Comparison of ENCODE assay signal across 17 cellular contexts in the genomic region with DNA sequence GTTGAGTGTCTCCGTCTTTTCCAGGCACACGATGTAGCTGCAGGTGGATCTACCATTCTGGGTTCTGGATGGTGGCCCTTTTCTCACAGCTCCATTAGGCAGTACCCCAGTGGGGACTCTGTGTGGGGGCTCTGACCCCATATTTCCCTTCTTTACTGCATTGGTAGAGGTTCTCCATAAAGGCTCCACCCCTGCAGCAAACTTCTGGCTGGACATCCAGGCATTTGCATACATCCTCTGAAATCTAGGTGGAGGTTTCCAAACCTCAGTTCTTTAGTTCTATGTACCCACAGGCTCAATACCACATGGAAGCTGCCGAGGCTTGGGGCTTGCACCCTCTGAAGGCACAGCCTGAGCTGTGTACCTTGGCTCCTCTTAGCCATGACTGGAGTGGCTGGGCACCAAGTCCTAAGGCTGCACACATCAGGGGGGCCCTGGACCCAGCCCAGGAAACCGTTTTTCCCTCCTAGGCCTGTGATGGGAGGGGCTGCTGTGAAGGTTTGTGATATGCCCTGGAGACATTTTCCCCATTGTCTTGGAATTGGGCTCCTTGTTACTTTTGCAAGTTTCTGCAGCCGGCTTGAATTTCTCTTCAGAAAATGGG. TPM values are rescaled to one million over a fixed set of nuclear protein-coding genes. Genes with fewer than 3 reads are reported as not detected.
DNase-seq lines count a peak whose midpoint lies in the region; ATAC-seq and TF ChIP-seq lines count a peak whose summit lies in the region.
"Had no signal": no experiment of that assay in that cellular context is flagged by ENCODE, and none has a peak within 500 bp of the region (broad histone marks: within the 10 kb centered on the region; RNA-seq: fewer than 3 reads in every experiment).

No MANE protein-coding gene starts in this region.

- intact Hi-C loops in Right ventricle myocardium inferior (cut with DNase I): no loop called here

- TF ChIP-seq CTCF in right atrium auricular region (IDR thresholded peaks at IDR 0.05): no peak
- no peak for TF ChIP-seq CTCF in RWPE1 (conservative IDR thresholded peaks at IDR 0.05; ENCODE audit: low read depth)

- POLR2A ChIA-PET in RWPE1 (lab: Yijun Ruan, JAX; ENCODE audit: low non-redundant PET): no interaction called here

- DNase-seq in Right ventricle myocardium inferior (ENCODE audit: missing footprints) (no peak), right atrium auricular region (ENCODE audit: low spot score) (no peak), RWPE1 (ENCODE audit: low spot score) (no peak), ureter (ENCODE audit: low spot score) (no peak)
- DNase-seq in effector memory CD8-positive, alpha-beta T cell: no peak
- no peak for DNase-seq in stimulated activated effector memory CD8-positive, alpha-beta T cell treated with anti-CD3 and anti-CD28 coated beads, Interleukin-12 subunit alpha, Interleukin-12 subunit beta, amount 100 ng/mL, for 72 hours (ENCODE audit: low spot score in 2 of 2)
- DNase-seq: activated T-cell treated with anti-CD3 and anti-CD28 coated beads for 4 hours; IMR-90; left cardiac atrium; MV-4-11; NCI-H748 treated with DMSO at 0.1 percent for 48 hours; pancreas; small intestine; stimulated activated naive CD4-positive, alpha-beta T cell had no signal

- H3K36me3 ChIP-seq in right atrium auricular region: no peaks in the 10 kb centered on the region
- H3K36me3 ChIP-seq: pancreas had no signal

- peaks cover 0 to 19% of the 10 kb centered on the region in 2 donors for H3K4me1 ChIP-seq in right atrium auricular region
- H3K4me1 ChIP-seq: pancreas had no signal

- H3K4me3 ChIP-seq in right atrium auricular region: no peak overlapping the region
- H3K4me3 ChIP-seq: coronary artery, pancreas had no signal

- H3K9me3 Mint-ChIP-seq in effector memory CD8-positive, alpha-beta T cell: no peaks in the 10 kb centered on the region
- peaks cover 6% of the 10 kb centered on the region for H3K9me3 Mint-ChIP-seq in stimulated activated effector memory CD8-positive, alpha-beta T cell treated with anti-CD3 and anti-CD28 coated beads, Interleukin-12 subunit alpha, Interleukin-12 subunit beta, amount 100 ng/mL, for 72 hours

- peak overlapping the region in 1 of 2 donors; percentile 44 for H3K4me3 Mint-ChIP-seq in effector memory CD8-positive, alpha-beta T cell
- H3K4me3 Mint-ChIP-seq in stimulated activated effector memory CD8-positive, alpha-beta T cell treated with anti-CD3 and anti-CD28 coated beads, Interleukin-12 subunit alpha, Interleukin-12 subunit beta, amount 100 ng/mL, for 72 hours: peak overlapping the region; percentile 72

- TF ChIP-seq POLR2A in GM18505 (IDR thresholded peaks at IDR 0.05; ENCODE audit: borderline replicate concordance, extremely low read depth, insufficient read depth, insufficient read length): no peak

- H3K27ac ChIP-seq in right atrium auricular region (no peak overlapping the region), RWPE1 (peak overlapping the region; percentile 86)
- H3K27ac ChIP-seq: pancreas had no signal

- H3K27ac Mint-ChIP-seq in effector memory CD8-positive, alpha-beta T cell: peak overlapping the region; percentile 97 to 98
- peak overlapping the region; percentile 93 for H3K27ac Mint-ChIP-seq in stimulated activated effector memory CD8-positive, alpha-beta T cell treated with anti-CD3 and anti-CD28 coated beads, Interleukin-12 subunit alpha, Interleukin-12 subunit beta, amount 100 ng/mL, for 72 hours

- H3K27me3 Mint-ChIP-seq in effector memory CD8-positive, alpha-beta T cell: no peaks in the 10 kb centered on the region

- no peaks in the 10 kb centered on the region for H3K9me3 ChIP-seq in right atrium auricular region
- H3K9me3 ChIP-seq: pancreas had no signal

- H3K36me3 Mint-ChIP-seq in effector memory CD8-positive, alpha-beta T cell (ENCODE audit: insufficient read depth): peaks cover 33% of the 10 kb centered on the region
- H3K36me3 Mint-ChIP-seq in stimulated activated effector memory CD8-positive, alpha-beta T cell treated with anti-CD3 and anti-CD28 coated beads, Interleukin-12 subunit alpha, Interleukin-12 subunit beta, amount 100 ng/mL, for 72 hours: peaks cover 50% of the 10 kb centered on the region

- CTCF ChIA-PET in RWPE1 (lab: Yijun Ruan, JAX): no interaction called here

- H3K4me1 Mint-ChIP-seq in effector memory CD8-positive, alpha-beta T cell (ENCODE audit: low read depth in 2 of 2): peaks cover 53 to 73% of the 10 kb centered on the region in 2 donors
- H3K4me1 Mint-ChIP-seq in stimulated activated effector memory CD8-positive, alpha-beta T cell treated with anti-CD3 and anti-CD28 coated beads, Interleukin-12 subunit alpha, Interleukin-12 subunit beta, amount 100 ng/mL, for 72 hours: peaks cover 76% of the 10 kb centered on the region

- ATAC-seq in Right ventricle myocardium inferior (peak; percentile 29), HG03439 (IDR thresholded peaks at IDR 0.05; ENCODE audit: unreplicated experiment) (no peak), GM18505 (IDR thresholded peaks at IDR 0.05; ENCODE audit: unreplicated experiment) (no peak)
- no peak for ATAC-seq in effector memory CD8-positive, alpha-beta T cell (replicated peaks)
- ATAC-seq in stimulated activated effector memory CD8-positive, alpha-beta T cell treated with anti-CD3 and anti-CD28 coated beads, Interleukin-12 subunit alpha, Interleukin-12 subunit beta, amount 100 ng/mL, for 72 hours: no peak
- ATAC-seq: pancreas had no signal

- H3K27me3 ChIP-seq in right atrium auricular region: no peaks in the 10 kb centered on the region
- H3K27me3 ChIP-seq: pancreas had no signal

RNA-seq across cellular contexts. Expression of gene ABCC1, which starts 14.0 kb away (rescaled TPM):
- total RNA-seq in Right ventricle myocardium inferior (24.5 TPM), right atrium auricular region (10 to 100 TPM; 15.2 to 27.5 TPM), ureter (46.9 TPM)
